ENCODE assay signal across 8 cellular contexts in genomic region chr20:50193169-50193850, GRCh38.
DNase-seq lines count a peak whose midpoint lies in the region; FAIRE-seq and TF ChIP-seq lines count a peak whose summit lies in the region.

No MANE protein-coding gene starts in this region.

- H3K36me3 ChIP-seq in OCI-LY1 (ENCODE audit: insufficient read depth, low read length) (peaks cover 10% of the 10 kb centered on the region; the same call in 1 of the 2 replicates), neuron (ENCODE audit: insufficient read depth, low read length) (no peaks in the 10 kb centered on the region)

- H3K9me2 ChIP-seq in OCI-LY1 (ENCODE audit: low read depth, low read length): no peaks in the 10 kb centered on the region

- H3K9ac ChIP-seq in OCI-LY1 (ENCODE audit: low read length): peak overlapping the region; percentile 74

- no peaks in the 10 kb centered on the region for H3K9me3 ChIP-seq in OCI-LY1 (ENCODE audit: low read length)
- no peaks in the 10 kb centered on the region for H3K9me3 ChIP-seq in neuron (ENCODE audit: low read length)

- no peaks in the 10 kb centered on the region for H4K20me1 ChIP-seq in OCI-LY1 (ENCODE audit: insufficient read depth, low read length)

- H3K4me2 ChIP-seq in OCI-LY1 (ENCODE audit: low read length): peak overlapping the region; percentile 69

- H3K4me1 ChIP-seq in OCI-LY1 (ENCODE audit: insufficient read depth, low read length, severe bottlenecking) (peaks cover 19% of the 10 kb centered on the region), neuron (ENCODE audit: insufficient read depth, low read length) (peaks cover 9% of the 10 kb centered on the region)

- H3K27me3 ChIP-seq in OCI-LY1 (ENCODE audit: insufficient read depth, low read length): no peaks in the 10 kb centered on the region
- H3K27me3 ChIP-seq in neuron (ENCODE audit: insufficient read depth, low read length): no peaks in the 10 kb centered on the region

- no peaks in the 10 kb centered on the region for H3K79me2 ChIP-seq in OCI-LY1 (ENCODE audit: insufficient read depth, low read length)

- H2AFZ ChIP-seq in OCI-LY1 (ENCODE audit: low read length): no peak overlapping the region
- no peak overlapping the region for H2AFZ ChIP-seq in neuron (ENCODE audit: low read depth, low read length)

- no peaks in the 10 kb centered on the region for H3F3A ChIP-seq in OCI-LY1 (ENCODE audit: insufficient read depth, low read length)

- DNase-seq in D341Med (ENCODE audit: low spot score): peak; percentile 24
- no peak for DNase-seq in epithelial cell of esophagus (ENCODE audit: low read depth)
- DNase-seq in MV-4-11 (lab: John Stamatoyannopoulos, UW): no peak
- DNase-seq in stimulated activated naive CD4-positive, alpha-beta T cell treated with Interleukin-2 at 50 U/mL for 16 hours (lab: John Stamatoyannopoulos, UW): no peak
- no peak for DNase-seq in GOT3 (lab: John Stamatoyannopoulos, UW)
- DNase-seq in D721Med (ENCODE audit: insufficient read length, low spot score): no peak

- H3K4me3 ChIP-seq in OCI-LY1 (ENCODE audit: low read depth, low read length, poor library complexity, severe bottlenecking) (peak overlapping the region; percentile 75), epithelial cell of esophagus (ENCODE audit: low read length) (peak overlapping the region; percentile 86), neuron (ENCODE audit: low read length) (peak overlapping the region; percentile 58)

- H3K27ac ChIP-seq in OCI-LY1 (ENCODE audit: low read depth, low read length, poor library complexity, severe bottlenecking): no peak overlapping the region

- TF ChIP-seq CTCF in OCI-LY1 (IDR thresholded peaks at IDR 0.05; ENCODE audit: low read length) (no peak), epithelial cell of esophagus (IDR thresholded peaks at IDR 0.05; ENCODE audit: insufficient read depth, low read depth, low read length, missing control alignments) (no peak), D721Med (IDR thresholded peaks at IDR 0.05; ENCODE audit: insufficient read depth, missing control alignments) (no peak)

- no peak for FAIRE-seq in D721Med (lab: Jason Lieb, UNC)
